ENCODE assay signal across 24 cellular contexts in the genomic region with DNA sequence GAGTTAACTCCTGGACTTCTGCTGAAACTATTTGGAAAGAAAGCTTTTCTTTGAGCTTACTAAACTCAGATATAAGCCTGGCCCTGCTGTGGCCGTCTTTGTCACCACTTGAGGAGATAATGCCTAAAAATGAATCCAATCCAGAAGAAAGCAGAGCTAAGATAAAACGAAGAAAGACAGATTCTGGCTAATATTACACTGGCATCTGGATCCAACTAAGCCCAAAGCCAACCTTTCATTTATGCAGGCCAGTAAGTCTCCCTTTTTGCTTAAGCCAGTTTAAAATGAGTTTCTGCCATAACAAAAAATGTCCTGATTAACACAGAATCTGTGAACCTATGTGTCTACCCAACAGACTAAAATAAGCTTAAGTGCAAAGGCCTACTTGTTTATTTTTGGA. TPM values are rescaled to one million over a fixed set of nuclear protein-coding genes. Genes with fewer than 3 reads are reported as not detected.
DNase-seq lines count a peak whose midpoint lies in the region; ATAC-seq and TF ChIP-seq lines count a peak whose summit lies in the region.
"Had no signal": no experiment of that assay in that cellular context is flagged by ENCODE, and none has a peak within 500 bp of the region (broad histone marks: within the 10 kb centered on the region; RNA-seq: fewer than 3 reads in every experiment).

No MANE protein-coding gene starts in this region.

- peaks cover 15% of the 10 kb centered on the region for H3K36me3 Mint-ChIP-seq in GM23338 (ENCODE audit: low read depth)
- H3K36me3 Mint-ChIP-seq in WTC11, result peaks cover 17% of the 10 kb centered on the region
- H3K36me3 Mint-ChIP-seq in progenitor cell of endocrine pancreas (ENCODE audit: insufficient read depth), result peaks cover 12% of the 10 kb centered on the region

- H3K27me3 Mint-ChIP-seq in GM23338 (ENCODE audit: insufficient read depth, low read depth, poor library complexity) (no peaks in the 10 kb centered on the region), WTC11 (ENCODE audit: low read depth) (no peaks in the 10 kb centered on the region), progenitor cell of endocrine pancreas (no peaks in the 10 kb centered on the region)
- H3K27me3 Mint-ChIP-seq: CD4-positive, alpha-beta memory T cell had no signal

- no peaks in the 10 kb centered on the region for H3K27me3 ChIP-seq in GM23338 (ENCODE audit: insufficient read depth)
- H3K27me3 ChIP-seq: SJSA1 had no signal

- H3K27ac ChIP-seq in GM23338 (ENCODE audit: low read depth), result peak overlapping the region; percentile 22; the same call in 1 of the 2 replicates
- H3K27ac ChIP-seq: PC-9 had no signal

- H4K20me1 ChIP-seq in GM23338 (replicated peaks; ENCODE audit: insufficient read depth), result peaks cover 4% of the 10 kb centered on the region; the same call in 1 of the 2 replicates

- H3K4me2 ChIP-seq in GM23338, result no peak overlapping the region
- H3K4me2 ChIP-seq: PC-9 had no signal

- ATAC-seq in GM23338 (no peak), WTC11 (no peak), HG02840 (IDR thresholded peaks at IDR 0.05; ENCODE audit: low FRiP score, unreplicated experiment) (no peak), HG03280 (IDR thresholded peaks at IDR 0.05; ENCODE audit: unreplicated experiment) (no peak)
- ATAC-seq: K562, Right ventricle myocardium inferior had no signal

- TF ChIP-seq CTCF in GM23338 (conservative IDR thresholded peaks at IDR 0.05; ENCODE audit: low read depth in 2 of 2) (no peak), WTC11 (IDR thresholded peaks at IDR 0.05) (no peak), fibroblast of the aortic adventitia (IDR thresholded peaks at IDR 0.05; ENCODE audit: insufficient read depth, low read length) (no peak), progenitor cell of endocrine pancreas (IDR thresholded peaks at IDR 0.05; ENCODE audit: unreplicated experiment) (no peak)

- no peaks in the 10 kb centered on the region for H3K9me2 ChIP-seq in GM23338 (ENCODE audit: insufficient read depth)

- no peak for DNase-seq in GM23338 (ENCODE audit: low spot score)
- DNase-seq in WTC11 (ENCODE audit: low spot score), result no peak
- peak; percentile 48 for DNase-seq in fibroblast of the aortic adventitia (ENCODE audit: low read depth)
- no peak for DNase-seq in progenitor cell of endocrine pancreas (ENCODE audit: low spot score, unreplicated experiment)
- no peak for DNase-seq in ecto neural progenitor cell (ENCODE audit: low spot score)
- DNase-seq: C1 segment of cervical spinal cord; CD4-positive, alpha-beta memory T cell; COR-L47; DMS 273 treated with DMSO at 0.1 percent for 48 hours; DMS79; GF-D8; Kasumi-1; NCI-H1105 treated with DMSO at 0.1 percent for 48 hours; NCI-H146; NCI-H1930; NCI-H446 treated with DMSO at 0.1 percent for 48 hours; NCI-H526; NCI-H82; PC-9 had no signal

- peaks cover 99% of the 10 kb centered on the region for H3K79me2 ChIP-seq in GM23338 (replicated peaks; ENCODE audit: insufficient read depth)

- H3K9me3 Mint-ChIP-seq in GM23338, result no peaks in the 10 kb centered on the region
- no peaks in the 10 kb centered on the region for H3K9me3 Mint-ChIP-seq in WTC11
- no peaks in the 10 kb centered on the region for H3K9me3 Mint-ChIP-seq in progenitor cell of endocrine pancreas (ENCODE audit: low read depth)
- H3K9me3 Mint-ChIP-seq: CD4-positive, alpha-beta memory T cell had no signal

- CTCF ChIA-PET in WTC11 (lab: Charles Lee), result no interaction called here

- H3K4me1 ChIP-seq in GM23338 (ENCODE audit: insufficient read depth), result no peaks in the 10 kb centered on the region

- H3K36me3 ChIP-seq in GM23338 (ENCODE audit: insufficient read depth), result peaks cover 7% of the 10 kb centered on the region; the same call in 1 of the 2 replicates

- peaks cover 19% of the 10 kb centered on the region for H3K4me1 Mint-ChIP-seq in GM23338
- H3K4me1 Mint-ChIP-seq in WTC11, result peaks cover 22% of the 10 kb centered on the region
- H3K4me1 Mint-ChIP-seq in progenitor cell of endocrine pancreas (ENCODE audit: low read depth), result no peaks in the 10 kb centered on the region

- POLR2A ChIA-PET in WTC11 (lab: Charles Lee), result interaction anchor here (0.6 to 1.5 kb wide), 2 partner anchors 69 to 95 kb away, joined by 3 to 4 read pairs; no protein-coding TSS in a partner anchor

- H3K27ac Mint-ChIP-seq in GM23338, result no peak overlapping the region
- H3K27ac Mint-ChIP-seq in WTC11, result peak overlapping the region; percentile 30; the same call in 1 of the 2 replicates
- H3K27ac Mint-ChIP-seq in progenitor cell of endocrine pancreas, result peak overlapping the region; percentile 18
- H3K27ac Mint-ChIP-seq: CD4-positive, alpha-beta memory T cell had no signal

- H2AFZ ChIP-seq in GM23338, result no peak overlapping the region
- H2AFZ ChIP-seq: PC-9 had no signal

- no peaks in the 10 kb centered on the region for H3F3A ChIP-seq in GM23338 (replicated peaks; ENCODE audit: low read depth)

- H3K4me3 Mint-ChIP-seq in GM23338, result no peak overlapping the region
- H3K4me3 Mint-ChIP-seq in WTC11, result no peak overlapping the region
- no peak overlapping the region for H3K4me3 Mint-ChIP-seq in progenitor cell of endocrine pancreas (ENCODE audit: low read depth)
- H3K4me3 Mint-ChIP-seq: CD4-positive, alpha-beta memory T cell had no signal

- H3K4me3 ChIP-seq in GM23338 (no peak overlapping the region), fibroblast of the aortic adventitia (ENCODE audit: low read depth, low read length) (no peak overlapping the region)
- H3K4me3 ChIP-seq: K562, PC-9, SJSA1 had no signal

TF ChIP-seq in WTC11, 78 proteins besides CTCF, POLR2A, EP300 and RAD21:
- TF ChIP-seq, protein P1, sequence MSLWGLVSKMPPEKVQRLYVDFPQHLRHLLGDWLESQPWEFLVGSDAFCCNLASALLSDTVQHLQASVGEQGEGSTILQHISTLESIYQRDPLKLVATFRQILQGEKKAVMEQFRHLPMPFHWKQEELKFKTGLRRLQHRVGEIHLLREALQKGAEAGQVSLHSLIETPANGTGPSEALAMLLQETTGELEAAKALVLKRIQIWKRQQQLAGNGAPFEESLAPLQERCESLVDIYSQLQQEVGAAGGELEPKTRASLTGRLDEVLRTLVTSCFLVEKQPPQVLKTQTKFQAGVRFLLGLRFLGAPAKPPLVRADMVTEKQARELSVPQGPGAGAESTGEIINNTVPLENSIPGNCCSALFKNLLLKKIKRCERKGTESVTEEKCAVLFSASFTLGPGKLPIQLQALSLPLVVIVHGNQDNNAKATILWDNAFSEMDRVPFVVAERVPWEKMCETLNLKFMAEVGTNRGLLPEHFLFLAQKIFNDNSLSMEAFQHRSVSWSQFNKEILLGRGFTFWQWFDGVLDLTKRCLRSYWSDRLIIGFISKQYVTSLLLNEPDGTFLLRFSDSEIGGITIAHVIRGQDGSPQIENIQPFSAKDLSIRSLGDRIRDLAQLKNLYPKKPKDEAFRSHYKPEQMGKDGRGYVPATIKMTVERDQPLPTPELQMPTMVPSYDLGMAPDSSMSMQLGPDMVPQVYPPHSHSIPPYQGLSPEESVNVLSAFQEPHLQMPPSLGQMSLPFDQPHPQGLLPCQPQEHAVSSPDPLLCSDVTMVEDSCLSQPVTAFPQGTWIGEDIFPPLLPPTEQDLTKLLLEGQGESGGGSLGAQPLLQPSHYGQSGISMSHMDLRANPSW (CRISPR knock-in tag; conservative IDR thresholded peaks at IDR 0.05; ENCODE audit: low read depth), result no peak
- no peak for TF ChIP-seq OVOL2 (CRISPR knock-in tag; IDR thresholded peaks at IDR 0.05; ENCODE audit: borderline replicate concordance)
- TF ChIP-seq, protein P2, sequence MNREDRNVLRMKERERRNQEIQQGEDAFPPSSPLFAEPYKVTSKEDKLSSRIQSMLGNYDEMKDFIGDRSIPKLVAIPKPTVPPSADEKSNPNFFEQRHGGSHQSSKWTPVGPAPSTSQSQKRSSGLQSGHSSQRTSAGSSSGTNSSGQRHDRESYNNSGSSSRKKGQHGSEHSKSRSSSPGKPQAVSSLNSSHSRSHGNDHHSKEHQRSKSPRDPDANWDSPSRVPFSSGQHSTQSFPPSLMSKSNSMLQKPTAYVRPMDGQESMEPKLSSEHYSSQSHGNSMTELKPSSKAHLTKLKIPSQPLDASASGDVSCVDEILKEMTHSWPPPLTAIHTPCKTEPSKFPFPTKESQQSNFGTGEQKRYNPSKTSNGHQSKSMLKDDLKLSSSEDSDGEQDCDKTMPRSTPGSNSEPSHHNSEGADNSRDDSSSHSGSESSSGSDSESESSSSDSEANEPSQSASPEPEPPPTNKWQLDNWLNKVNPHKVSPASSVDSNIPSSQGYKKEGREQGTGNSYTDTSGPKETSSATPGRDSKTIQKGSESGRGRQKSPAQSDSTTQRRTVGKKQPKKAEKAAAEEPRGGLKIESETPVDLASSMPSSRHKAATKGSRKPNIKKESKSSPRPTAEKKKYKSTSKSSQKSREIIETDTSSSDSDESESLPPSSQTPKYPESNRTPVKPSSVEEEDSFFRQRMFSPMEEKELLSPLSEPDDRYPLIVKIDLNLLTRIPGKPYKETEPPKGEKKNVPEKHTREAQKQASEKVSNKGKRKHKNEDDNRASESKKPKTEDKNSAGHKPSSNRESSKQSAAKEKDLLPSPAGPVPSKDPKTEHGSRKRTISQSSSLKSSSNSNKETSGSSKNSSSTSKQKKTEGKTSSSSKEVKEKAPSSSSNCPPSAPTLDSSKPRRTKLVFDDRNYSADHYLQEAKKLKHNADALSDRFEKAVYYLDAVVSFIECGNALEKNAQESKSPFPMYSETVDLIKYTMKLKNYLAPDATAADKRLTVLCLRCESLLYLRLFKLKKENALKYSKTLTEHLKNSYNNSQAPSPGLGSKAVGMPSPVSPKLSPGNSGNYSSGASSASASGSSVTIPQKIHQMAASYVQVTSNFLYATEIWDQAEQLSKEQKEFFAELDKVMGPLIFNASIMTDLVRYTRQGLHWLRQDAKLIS (CRISPR knock-in tag; IDR thresholded peaks at IDR 0.05; ENCODE audit: borderline replicate concordance), result no peak
- no peak for TF ChIP-seq ZNF423 (CRISPR knock-in tag; IDR thresholded peaks at IDR 0.05)

RNA-seq across cellular contexts. Expression of a gene that starts 34.5 kb away (rescaled TPM):
- total RNA-seq in GM23338 (2014; rRNA removed; shearing (Covaris generic)), result 117 and 123 TPM in 2 replicates
- polyA plus RNA-seq in GM23338 (2016; fragmentation: Nextera tagmentation; extraction: Ambion mirVana), result 45.8 and 59.5 TPM in 2 replicates
- total RNA-seq in WTC11 (2021) (90.1 to 105 TPM (median 97.2 TPM) in 3 replicates), fibroblast of the aortic adventitia (ENCODE audit: low replicate concordance) (41.0 and 60.0 TPM in 2 replicates), progenitor cell of endocrine pancreas (96.0 and 106 TPM in 2 replicates)
